ENCODE assay signal across 8 cellular contexts in genomic region chr4:89111833-89112563, GRCh38. TPM values are rescaled to one million over a fixed set of nuclear protein-coding genes. Genes with fewer than 3 reads are reported as not detected.
DNase-seq lines count a peak whose midpoint lies in the region; ATAC-seq, FAIRE-seq and TF ChIP-seq lines count a peak whose summit lies in the region.

No MANE protein-coding gene starts in this region.

- H3K9ac ChIP-seq in HepG2 (ENCODE audit: insufficient read depth, low read depth, low read length), result peak overlapping the region; percentile 87

- peaks cover 24% of the 10 kb centered on the region for H3K4me1 Mint-ChIP-seq in activated T-cell treated with anti-CD3 and anti-CD28 coated beads, Interleukin-2, amount 50 U/mL, for 4 hours (ENCODE audit: low read depth)

- H3K27me3 Mint-ChIP-seq in activated T-cell treated with anti-CD3 and anti-CD28 coated beads, Interleukin-2, amount 50 U/mL, for 4 hours (ENCODE audit: low read depth), result peaks cover 8% of the 10 kb centered on the region

- ATAC-seq in activated T-cell treated with anti-CD3 and anti-CD28 coated beads, Interleukin-2, amount 50 U/mL, for 4 hours, result no peak
- ATAC-seq in HepG2 (peak; percentile 82), HG03108 (IDR thresholded peaks at IDR 0.05; ENCODE audit: unreplicated experiment) (no peak)

- FAIRE-seq in HepG2 (lab: Jason Lieb, UNC), result peak; percentile 92

- H3K36me3 ChIP-seq in HepG2 (replicated peaks in 1 of 2; ENCODE audit: control insufficient read depth in 1 of 2, insufficient read depth in 2 of 2, low read length in 2 of 2), result no peaks in the 10 kb centered on the region
- H3K36me3 ChIP-seq in thymus (ENCODE audit: control insufficient read depth, insufficient read depth), result no peaks in the 10 kb centered on the region

- TF ChIP-seq RAD21 in HepG2 (CRISPR knock-in tag; IDR thresholded peaks at IDR 0.05), result no peak

- in situ Hi-C loops in HepG2 (cut with HindIII; ENCODE audit: extremely low pct_ligation_motif_present, low pct_unique_long_range_greater_than_20kb), result loop anchor here (5.0 kb wide), 1 partner anchor 300 kb away; no protein-coding TSS in a partner anchor

- POLR2A ChIA-PET in HepG2 (lab: Yijun Ruan, JAX), result interaction anchor here (1.1 kb wide), 1 partner anchor 11 kb away, joined by 6 read pairs; no protein-coding TSS in a partner anchor

- H3K4me1 ChIP-seq in HepG2 (ENCODE audit: insufficient read depth, low read length) (peaks cover 56% of the 10 kb centered on the region), thymus (ENCODE audit: control insufficient read depth, insufficient read depth, low read length) (peaks cover 11% of the 10 kb centered on the region)

- H3K27ac ChIP-seq in HepG2 (ENCODE audit: extremely low read length, insufficient read depth, low read length) (peak overlapping the region; percentile 87), thymus (ENCODE audit: low read depth) (peak overlapping the region; percentile 71)

- H2AFZ ChIP-seq in HepG2 (ENCODE audit: low read length), result no peak overlapping the region

- peaks cover 7% of the 10 kb centered on the region for H3K36me3 Mint-ChIP-seq in activated T-cell treated with anti-CD3 and anti-CD28 coated beads, Interleukin-2, amount 50 U/mL, for 4 hours (ENCODE audit: insufficient read depth)

- peaks cover 5% of the 10 kb centered on the region for H3K79me2 ChIP-seq in HepG2 (ENCODE audit: insufficient read depth, low read length)

- TSS peak; percentile 88 for BruUV-seq in HepG2 (replicated peaks; lab: Mats Ljungman, UMichigan)

- no peaks in the 10 kb centered on the region for H3K9me3 ChIP-seq in HepG2 (ENCODE audit: low read length)
- peaks cover 1% of the 10 kb centered on the region for H3K9me3 ChIP-seq in thymus (ENCODE audit: control insufficient read depth)

- peak overlapping the region; percentile 76 to 80 for H3K4me3 ChIP-seq in cardiac fibroblast (replicated peaks in 1 of 2; ENCODE audit: low read depth in 2 of 2, low read length in 2 of 2)
- H3K4me3 ChIP-seq in HepG2 (replicated peaks in 1 of 3; ENCODE audit: insufficient read depth in 1 of 3, low read depth in 2 of 3, low read length in 3 of 3), result peak overlapping the region; percentile 78 to 83 (median 79)
- H3K4me3 ChIP-seq in thymus (ENCODE audit: low read length), result peak overlapping the region; percentile 80

- H3K27me3 ChIP-seq in HepG2 (ENCODE audit: control insufficient read depth in 1 of 2, insufficient read depth in 2 of 2, low read length in 2 of 2) (peaks cover 0 to 4% of the 10 kb centered on the region in 2 experiments; a peak in 1 of 5 replicates), thymus (ENCODE audit: control insufficient read depth, insufficient read depth) (no peaks in the 10 kb centered on the region)

- peak overlapping the region; percentile 92 for H3K4me2 ChIP-seq in HepG2 (ENCODE audit: low read depth, low read length)

- peak; percentile 78 to 85 for TF ChIP-seq EP300 in HepG2 (IDR thresholded peaks at IDR 0.05; ENCODE audit: low read depth in 2 of 2, low read length in 2 of 2)
- TF ChIP-seq EP300 in HepG2 (CRISPR knock-in tag; IDR thresholded peaks at IDR 0.05; ENCODE audit: borderline replicate concordance), result peak; percentile 79

- TF ChIP-seq CTCF in cardiac fibroblast (IDR thresholded peaks at IDR 0.05; ENCODE audit: low read depth, low read length) (no peak), HepG2 (CRISPR knock-in tag; IDR thresholded peaks at IDR 0.05) (no peak; the same call in 1 of the 2 replicates)

- DNase-seq in activated T-cell treated with anti-CD3 and anti-CD28 coated beads, Interleukin-2, amount 50 U/mL, for 4 hours, result no peak
- DNase-seq in activated T-cell treated with anti-CD3 and anti-CD28 coated beads, Interleukin-2, amount 50 U/mL, for 48 hours, result no peak
- DNase-seq in NCI-H510A (lab: John Stamatoyannopoulos, UW), result peak; percentile 9
- DNase-seq in cardiac fibroblast (ENCODE audit: low read depth in 2 of 2), result peak; percentile 94 to 95
- DNase-seq in HepG2 (ENCODE audit: low spot score), result peak; percentile 97
- DNase-seq in NCI-H2107 (lab: John Stamatoyannopoulos, UW), result no peak

- under 1% methylated on average over 15 of the region's 15 CpGs for WGBS in HepG2 (ENCODE audit: low lambda C conversion rate)
- 45% methylated on average over 15 of the region's 15 CpGs for WGBS in thymus

- peak overlapping the region; percentile 84 for H3K4me3 Mint-ChIP-seq in activated T-cell treated with anti-CD3 and anti-CD28 coated beads, Interleukin-2, amount 50 U/mL, for 4 hours

- H3K9me3 Mint-ChIP-seq in activated T-cell treated with anti-CD3 and anti-CD28 coated beads, Interleukin-2, amount 50 U/mL, for 4 hours, result peaks cover 22% of the 10 kb centered on the region

- peak in 1 of 2 experiments; percentile 4; a peak in 1 of 4 replicates for TF ChIP-seq POLR2A in HepG2 (IDR thresholded peaks at IDR 0.05; ENCODE audit: insufficient read depth in 1 of 2, low read depth in 2 of 2, low read length in 2 of 2)

- intact Hi-C loops in HepG2 (cut with micrococcal nuclease; ENCODE audit: unreplicated experiment), result loop anchor here (1.0 to 5.0 kb wide), 6 partner anchors 11 to 590 kb away; partner anchors contain the start of gene PYURF

- CTCF ChIA-PET in HepG2 (lab: Yijun Ruan, JAX; ENCODE audit: low intra/inter-chr PET ratio, low total read pairs), result interaction anchor here (0.9 to 1.2 kb wide), 2 partner anchors 47 to 293 kb away, joined by 3 to 4 read pairs; no protein-coding TSS in a partner anchor

- no peaks in the 10 kb centered on the region for H4K20me1 ChIP-seq in HepG2 (ENCODE audit: insufficient read depth, low read length)

TF ChIP-seq in HepG2, 621 proteins besides CTCF, POLR2A, EP300 and RAD21 (continues in another document):
- no peak for TF ChIP-seq ZNF878 (CRISPR knock-in tag; IDR thresholded peaks at IDR 0.05)

RNA-seq across cellular contexts. Expression of gene TIGD2, which starts 0.7 kb away (rescaled TPM):
- 1 to 10 TPM; 2.9 to 3.9 (median 3.8) TPM for total RNA-seq in activated T-cell treated with anti-CD3 and anti-CD28 coated beads, Interleukin-2, amount 50 U/mL, for 4 hours
- 15.5 and 16.7 TPM in 2 replicates for total RNA-seq in HepG2 (2016; rRNA removed; fragmentation: Illumina TruSeq; extraction: Trizol)
- total RNA-seq in HepG2 (2016; cell fraction: cytosol; rRNA removed; fragmentation: Illumina TruSeq; extraction: Trizol; ENCODE audit: low read depth), result 1.9 and 2.5 TPM in 2 replicates
- 14.8 and 17.2 TPM in 2 replicates for total RNA-seq in HepG2 (2016; cell fraction: insoluble cytoplasmic fraction; rRNA removed; fragmentation: Illumina TruSeq; extraction: Trizol)
- total RNA-seq in HepG2 (2016; cell fraction: membrane; rRNA removed; fragmentation: Illumina TruSeq; extraction: Trizol), result 9.3 and 10.2 TPM in 2 replicates
- 21.2 and 23.1 TPM in 2 replicates for total RNA-seq in HepG2 (2016; cell fraction: nucleus; rRNA removed; fragmentation: Illumina TruSeq; extraction: Trizol)
- polyA plus RNA-seq in HepG2 (2011; rRNA removed), result 3.1 and 3.8 TPM in 2 replicates
- polyA plus RNA-seq in HepG2 (2011; cell fraction: cytosol; rRNA removed), result 1.9 and 2.8 TPM in 2 replicates
- 4.5 and 5.1 TPM in 2 replicates for polyA plus RNA-seq in HepG2 (2011; cell fraction: nucleus; rRNA removed)
- 5.9 and 7.7 TPM in 2 replicates for polyA plus RNA-seq in HepG2 (2012)
- polyA plus RNA-seq in HepG2 (2016; cell fraction: cytosol; fragmentation: Illumina TruSeq; extraction: Trizol; ENCODE audit: low read depth), result 1.2 TPM in 2 replicates
- polyA plus RNA-seq in HepG2 (2016; cell fraction: insoluble cytoplasmic fraction; fragmentation: Illumina TruSeq; extraction: Trizol; ENCODE audit: low read depth), result 11.5 and 12.0 TPM in 2 replicates
- polyA plus RNA-seq in HepG2 (2016; cell fraction: membrane; fragmentation: Illumina TruSeq; extraction: Trizol; ENCODE audit: low read depth), result 3.6 and 4.8 TPM in 2 replicates
- polyA plus RNA-seq in HepG2 (2016; cell fraction: nucleus; fragmentation: Illumina TruSeq; extraction: Trizol; ENCODE audit: insufficient read depth, low read depth), result 11.2 and 11.6 TPM in 2 replicates
- polyA minus RNA-seq in HepG2 (2011; rRNA and poly(A)+ RNA removed; ENCODE audit: low replicate concordance), result 2.8 and 5.2 TPM in 2 replicates
- polyA minus RNA-seq in HepG2 (2011; cell fraction: cytosol; rRNA and poly(A)+ RNA removed), result 6.3 and 8.1 TPM in 2 replicates
- 37.7 and 39.1 TPM in 2 replicates for polyA minus RNA-seq in HepG2 (2011; cell fraction: nucleus; rRNA and poly(A)+ RNA removed)
- 12.6 TPM for polyA plus RNA-seq in thymus

RNA-seq across cellular contexts. Expression of gene FAM13A, which starts 55.0 kb away (rescaled TPM):
- under 1 TPM; 0.38 to 0.86 (median 0.63) TPM for total RNA-seq in activated T-cell treated with anti-CD3 and anti-CD28 coated beads, Interleukin-2, amount 50 U/mL, for 4 hours
- 1.2 and 1.6 TPM in 2 replicates for total RNA-seq in HepG2 (2016; rRNA removed; fragmentation: Illumina TruSeq; extraction: Trizol)
- total RNA-seq in HepG2 (2016; cell fraction: cytosol; rRNA removed; fragmentation: Illumina TruSeq; extraction: Trizol; ENCODE audit: low read depth), result 0.71 and 1.4 TPM in 2 replicates
- total RNA-seq in HepG2 (2016; cell fraction: insoluble cytoplasmic fraction; rRNA removed; fragmentation: Illumina TruSeq; extraction: Trizol), result 1.1 and 1.3 TPM in 2 replicates
- total RNA-seq in HepG2 (2016; cell fraction: membrane; rRNA removed; fragmentation: Illumina TruSeq; extraction: Trizol), result 0.65 and 1.0 TPM in 2 replicates
- total RNA-seq in HepG2 (2016; cell fraction: nucleus; rRNA removed; fragmentation: Illumina TruSeq; extraction: Trizol), result 2.6 and 3.1 TPM in 2 replicates
- polyA plus RNA-seq in HepG2 (2011; rRNA removed) (35.1 and 36.2 TPM in 2 replicates), thymus (9.0 TPM)
- 18.9 and 26.8 TPM in 2 replicates for polyA plus RNA-seq in HepG2 (2011; cell fraction: cytosol; rRNA removed)
- polyA plus RNA-seq in HepG2 (2011; cell fraction: nucleus; rRNA removed), result 61.6 and 61.9 TPM in 2 replicates
- 38.3 and 45.6 TPM in 2 replicates for polyA plus RNA-seq in HepG2 (2012)
- 0.19 and 0.20 TPM in 2 replicates for polyA plus RNA-seq in HepG2 (2016; cell fraction: cytosol; fragmentation: Illumina TruSeq; extraction: Trizol; ENCODE audit: low read depth)
- polyA plus RNA-seq in HepG2 (2016; cell fraction: insoluble cytoplasmic fraction; fragmentation: Illumina TruSeq; extraction: Trizol; ENCODE audit: low read depth), result 1.0 and 1.2 TPM in 2 replicates
- 0.33 and 0.39 TPM in 2 replicates for polyA plus RNA-seq in HepG2 (2016; cell fraction: membrane; fragmentation: Illumina TruSeq; extraction: Trizol; ENCODE audit: low read depth)
- polyA plus RNA-seq in HepG2 (2016; cell fraction: nucleus; fragmentation: Illumina TruSeq; extraction: Trizol; ENCODE audit: insufficient read depth, low read depth), result 1.3 and 1.8 TPM in 2 replicates
- polyA minus RNA-seq in HepG2 (2011; rRNA and poly(A)+ RNA removed; ENCODE audit: low replicate concordance), result 22.1 and 78.9 TPM in 2 replicates
- polyA minus RNA-seq in HepG2 (2011; cell fraction: cytosol; rRNA and poly(A)+ RNA removed), result 20.6 and 29.7 TPM in 2 replicates
- 290 and 300 TPM in 2 replicates for polyA minus RNA-seq in HepG2 (2011; cell fraction: nucleus; rRNA and poly(A)+ RNA removed)

Comparison
In these comparisons a context has a peak if more than half of its experiments do, and no peak if none do; other contexts are left out.
1. DNase-seq: peak in NCI-H510A (single experiment), cardiac fibroblast (2 of 2) and HepG2 (single experiment); none in activated T-cell treated with anti-CD3 and anti-CD28 coated beads, Interleukin-2, amount 50 U/mL, for 4 hours (single experiment), activated T-cell treated with anti-CD3 and anti-CD28 coated beads, Interleukin-2, amount 50 U/mL, for 48 hours (0 of 2) and NCI-H2107 (single experiment).
2. Peak in every context shown above with its lines, with median percentiles within 50 percentile points of each other: H3K4me3 ChIP-seq.